Comparison of ENCODE assay signal across 17 cellular contexts in the genomic region with DNA sequence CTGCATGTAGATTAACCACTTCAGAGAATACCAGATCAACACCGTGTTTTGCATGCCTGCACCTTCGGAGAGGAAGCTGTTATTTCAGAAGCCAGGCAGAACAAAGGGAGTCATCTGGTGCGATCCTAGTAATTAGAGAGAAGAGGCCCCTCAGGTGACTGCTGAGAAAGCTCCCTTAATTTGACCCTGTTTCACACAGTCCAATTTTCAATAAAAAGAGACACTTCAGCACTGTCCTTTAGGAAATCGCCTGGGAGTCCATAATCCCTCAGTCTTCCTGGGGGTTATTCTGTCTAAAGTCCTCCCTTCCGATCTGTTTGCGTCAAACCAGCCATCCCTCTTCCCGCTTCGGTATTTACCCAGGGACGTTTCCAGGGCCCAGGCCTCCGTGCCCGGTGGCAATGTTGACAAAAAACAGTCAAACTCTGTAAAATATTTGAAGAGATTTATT. TPM values are rescaled to one million over a fixed set of nuclear protein-coding genes. Genes with fewer than 3 reads are reported as not detected.
DNase-seq lines count a peak whose midpoint lies in the region; ATAC-seq and TF ChIP-seq lines count a peak whose summit lies in the region.
"Had no signal": no experiment of that assay in that cellular context is flagged by ENCODE, and none has a peak within 500 bp of the region (broad histone marks: within the 10 kb centered on the region; RNA-seq: fewer than 3 reads in every experiment).

No MANE protein-coding gene starts in this region.

- H3K9me3 Mint-ChIP-seq in activated naive CD8-positive, alpha-beta T cell (ENCODE audit: low read depth): no peaks in the 10 kb centered on the region
- no peaks in the 10 kb centered on the region for H3K9me3 Mint-ChIP-seq in activated naive CD8-positive, alpha-beta T cell treated with anti-CD3 and anti-CD28 coated beads for 36 hours

- no peaks in the 10 kb centered on the region for H3K36me3 ChIP-seq in spleen

- intact Hi-C loops in spleen (cut with DNase I; ENCODE audit: low total_unique reads): no loop called here

- TF ChIP-seq CTCF in spleen (IDR thresholded peaks at IDR 0.05 in 8 of 11, conservative IDR thresholded peaks at IDR 0.05 in 3 of 11): no peak

- no peak for DNase-seq in activated naive CD8-positive, alpha-beta T cell treated with anti-CD3 and anti-CD28 coated beads for 36 hours
- DNase-seq in NCI-H2227 treated with DMSO at 0.1 percent for 48 hours (lab: John Stamatoyannopoulos, UW) (peak; percentile 58), left kidney (ENCODE audit: low read depth, low spot score) (peak; percentile 58), COR-L47 (lab: John Stamatoyannopoulos, UW) (no peak), spleen (no peak)
- no peak for DNase-seq in activated CD4-positive, alpha-beta T cell treated with anti-CD3 and anti-CD28 coated beads for 48 hours
- DNase-seq: activated CD4-positive, alpha-beta T cell treated with anti-CD3 and anti-CD28 coated beads for 4 hours; activated CD8-positive, alpha-beta memory T cell treated with anti-CD3 and anti-CD28 coated beads, Interleukin-2, amount 50 U/mL, for 48 hours; EL; kidney glomerular epithelial cell; NCI-H524 treated with DMSO at 0.1 percent for 48 hours; PC-9; stimulated activated CD4-positive, alpha-beta T cell treated with anti-CD3 and anti-CD28 coated beads, Interleukin-4, amount 100 ng/mL, for 1 hour; substantia nigra had no signal

- H3K27me3 ChIP-seq in spleen (replicated peaks in 1 of 7): peaks cover 0 to 65% (median 2%) of the 10 kb centered on the region in 7 donors

- no peak overlapping the region for H3K27ac Mint-ChIP-seq in activated naive CD8-positive, alpha-beta T cell
- H3K27ac Mint-ChIP-seq in activated naive CD8-positive, alpha-beta T cell treated with anti-CD3 and anti-CD28 coated beads for 36 hours: no peak overlapping the region

- no peak for ATAC-seq in HG03354 (IDR thresholded peaks at IDR 0.05; ENCODE audit: poor library complexity, severe bottlenecking, unreplicated experiment)
- ATAC-seq: K562 had no signal

- no peaks in the 10 kb centered on the region for H3K27me3 Mint-ChIP-seq in activated naive CD8-positive, alpha-beta T cell
- H3K27me3 Mint-ChIP-seq in activated naive CD8-positive, alpha-beta T cell treated with anti-CD3 and anti-CD28 coated beads for 36 hours: peaks cover 5% of the 10 kb centered on the region

- no peak overlapping the region for H3K27ac ChIP-seq in spleen
- H3K27ac ChIP-seq: PC-9 had no signal

- peak overlapping the region; percentile 9 for H3K4me3 Mint-ChIP-seq in activated naive CD8-positive, alpha-beta T cell
- no peak overlapping the region for H3K4me3 Mint-ChIP-seq in activated naive CD8-positive, alpha-beta T cell treated with anti-CD3 and anti-CD28 coated beads for 36 hours

- no peaks in the 10 kb centered on the region for H3K9me3 ChIP-seq in spleen

- H3K4me1 ChIP-seq in spleen: no peaks in the 10 kb centered on the region

- no peak for TF ChIP-seq POLR2A in spleen (IDR thresholded peaks at IDR 0.05)

- H3K36me3 Mint-ChIP-seq in activated naive CD8-positive, alpha-beta T cell: peaks cover 3% of the 10 kb centered on the region
- H3K36me3 Mint-ChIP-seq in activated naive CD8-positive, alpha-beta T cell treated with anti-CD3 and anti-CD28 coated beads for 36 hours: no peaks in the 10 kb centered on the region

- peaks cover 23% of the 10 kb centered on the region for H3K4me1 Mint-ChIP-seq in activated naive CD8-positive, alpha-beta T cell (ENCODE audit: low read depth)
- peaks cover 16% of the 10 kb centered on the region for H3K4me1 Mint-ChIP-seq in activated naive CD8-positive, alpha-beta T cell treated with anti-CD3 and anti-CD28 coated beads for 36 hours

- WGBS in spleen, 5 donors: 68 to 79% (median 73%) methylated on average over 11 of the region's 11 CpGs

- no peak overlapping the region for H3K4me3 ChIP-seq in spleen
- H3K4me3 ChIP-seq: K562, PC-9 had no signal

RNA-seq across cellular contexts. Expression of a gene that starts 23.4 kb away (rescaled TPM):
- total RNA-seq in activated naive CD8-positive, alpha-beta T cell treated with anti-CD3 and anti-CD28 coated beads for 36 hours: 10 to 100 TPM; 16.2 to 19.2 TPM
- 10 to 100 TPM; 15.1 to 37.0 (median 30.5) TPM for total RNA-seq in spleen
- 1 to 10 TPM; 1.7 to 4.5 (median 2.8) TPM for polyA plus RNA-seq in spleen

Comparison
In these comparisons a context has a peak if more than half of its experiments do, and no peak if none do; other contexts are left out.
1. DNase-seq: peak in NCI-H2227 treated with DMSO at 0.1 percent for 48 hours (single experiment) and left kidney (single experiment); none in activated naive CD8-positive, alpha-beta T cell treated with anti-CD3 and anti-CD28 coated beads for 36 hours (single experiment), activated CD4-positive, alpha-beta T cell treated with anti-CD3 and anti-CD28 coated beads for 48 hours (single experiment), COR-L47 (single experiment) and spleen (single experiment).